Comparison of ENCODE assay signal across 21 cellular contexts in the genomic region with DNA sequence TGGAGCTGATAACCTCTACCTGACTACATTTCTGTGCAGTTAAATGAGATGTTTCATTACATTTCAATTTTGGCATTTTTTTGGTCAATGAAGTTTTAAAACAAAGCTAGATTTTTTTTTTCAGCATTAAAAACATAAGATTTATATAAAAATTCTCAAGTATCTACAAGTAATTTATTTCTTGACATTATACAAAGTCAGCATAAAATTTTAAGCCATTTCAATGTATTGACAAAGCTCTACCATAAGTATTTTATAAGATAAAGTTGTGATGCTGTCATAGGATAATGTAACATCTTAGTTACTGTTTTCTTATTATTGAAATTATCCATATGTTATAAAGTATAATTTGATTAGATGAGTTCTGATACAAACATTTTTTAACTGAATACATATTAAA.
A peak's percentile ranks its signal among the peaks of the same experiment; 100 is the strongest.
DNase-seq lines count a peak whose midpoint lies in the region; ATAC-seq, FAIRE-seq and TF ChIP-seq lines count a peak whose summit lies in the region.
"Had no signal": no experiment of that assay in that cellular context is flagged by ENCODE, and none has a peak within 500 bp of the region (broad histone marks: within the 10 kb centered on the region; RNA-seq: fewer than 3 reads in every experiment).

No MANE protein-coding gene starts in this region.

- H4K91ac ChIP-seq in IMR-90 (ENCODE audit: insufficient read depth, low read depth, low read length), result no peak overlapping the region

- TF ChIP-seq CTCF in A549 (IDR thresholded peaks at IDR 0.05) (no peak), IMR-90 (conservative IDR thresholded peaks at IDR 0.05; ENCODE audit: low read depth, low read length) (no peak), kidney (IDR thresholded peaks at IDR 0.05; ENCODE audit: borderline replicate concordance, extremely low read depth, insufficient read depth) (no peak), WERI-Rb-1 (IDR thresholded peaks at IDR 0.05; ENCODE audit: low read depth, low read length) (no peak)

- intact Hi-C loops in IMR-90 (cut with micrococcal nuclease), result no loop called here
- intact Hi-C loops in kidney (cut with DNase I), result no loop called here

- no peak overlapping the region for H2AK5ac ChIP-seq in IMR-90 (ENCODE audit: low read depth, low read length)

- no peak overlapping the region for H3K4me3 ChIP-seq in A549
- no peak overlapping the region for H3K4me3 ChIP-seq in IMR-90 (ENCODE audit: insufficient read depth, low read depth, low read length)
- no peak overlapping the region for H3K4me3 ChIP-seq in kidney (ENCODE audit: low read length in 2 of 2)
- no peak overlapping the region for H3K4me3 ChIP-seq in WERI-Rb-1 (ENCODE audit: low read depth, low read length)
- H3K4me3 ChIP-seq: BLaER1 treated with 17β-estradiol and CSF1 and Interleukin-3, amounts not matched to agents 10 nM and 100 nM; GM12878; GM23338; HAP-1 had no signal

- no peaks in the 10 kb centered on the region for H3K79me1 ChIP-seq in IMR-90 (ENCODE audit: low read depth in 1 of 2, low read length in 2 of 2)

- no peak for TF ChIP-seq EP300 in A549 (IDR thresholded peaks at IDR 0.05)

- no peak overlapping the region for H3K14ac ChIP-seq in IMR-90 (replicated peaks; ENCODE audit: low read depth, low read length)

- H2AK9ac ChIP-seq in IMR-90 (replicated peaks; ENCODE audit: low read depth, low read length, poor library complexity), result no peak overlapping the region

- TF ChIP-seq RAD21 in A549 (conservative IDR thresholded peaks at IDR 0.05 in 1 of 2, IDR thresholded peaks at IDR 0.05 in 1 of 2) (no peak), IMR-90 (IDR thresholded peaks at IDR 0.05; ENCODE audit: low read length) (no peak)

- H2BK20ac ChIP-seq in IMR-90 (ENCODE audit: low read depth, low read length), result no peak overlapping the region

- H3K9ac ChIP-seq in IMR-90 (ENCODE audit: low read depth, low read length) (no peak overlapping the region), kidney (ENCODE audit: low read length in 2 of 2) (no peak overlapping the region)
- H3K9ac ChIP-seq: BLaER1 treated with 17β-estradiol and CSF1 and Interleukin-3, amounts not matched to agents 10 nM and 100 nM had no signal

- ATAC-seq in A549, result no peak
- no peak for ATAC-seq in IMR-90 (ENCODE audit: low read depth)
- ATAC-seq: GM12878, GM23338 had no signal

- H3K9me1 ChIP-seq in IMR-90 (ENCODE audit: insufficient read depth, low read length), result peaks cover 3% of the 10 kb centered on the region; the same call in 1 of the 2 replicates

- no peak overlapping the region for H2AFZ ChIP-seq in IMR-90 (replicated peaks; ENCODE audit: low read length, poor library complexity)
- H2AFZ ChIP-seq: GM23338 had no signal

- TF ChIP-seq POLR2A in A549 (IDR thresholded peaks at IDR 0.05; ENCODE audit: low read length) (no peak), IMR-90 (IDR thresholded peaks at IDR 0.05; ENCODE audit: low read depth, low read length) (no peak)

- in situ Hi-C loops in IMR-90 (cut with MboI; ENCODE audit: low sequenced_read_pairs), result no loop called here

- no peak overlapping the region for H4K5ac ChIP-seq in IMR-90 (ENCODE audit: low read depth, low read length)

- POLR2A ChIA-PET in A549 (lab: Yijun Ruan, JAX), result no interaction called here
- POLR2A ChIA-PET in IMR-90 (lab: Charles Lee; ENCODE audit: unreplicated experiment), result no interaction called here

- no peak overlapping the region for H3K56ac ChIP-seq in IMR-90 (ENCODE audit: extremely low read depth, insufficient read depth, low read length)

- no peak overlapping the region for H3K18ac ChIP-seq in IMR-90 (ENCODE audit: low read depth, low read length)

- no peak overlapping the region for H4K8ac ChIP-seq in IMR-90 (ENCODE audit: low read depth in 2 of 2, low read length in 2 of 2)

- H2BK120ac ChIP-seq in IMR-90 (ENCODE audit: low read depth, low read length), result no peak overlapping the region

- H3K4me2 ChIP-seq in A549, result no peak overlapping the region
- no peak overlapping the region for H3K4me2 ChIP-seq in IMR-90 (ENCODE audit: low read depth, low read length)
- H3K4me2 ChIP-seq: BLaER1 treated with 17β-estradiol and CSF1 and Interleukin-3, amounts not matched to agents 10 nM and 100 nM; GM23338 had no signal

- H3K27me3 ChIP-seq in IMR-90 (ENCODE audit: control insufficient read depth, insufficient read depth, low read length) (no peaks in the 10 kb centered on the region), WERI-Rb-1 (ENCODE audit: insufficient read depth, low read depth, severe bottlenecking) (no peaks in the 10 kb centered on the region)
- H3K27me3 ChIP-seq: BE2C; BLaER1 treated with 17β-estradiol and CSF1 and Interleukin-3, amounts not matched to agents 10 nM and 100 nM had no signal

- H3K9me3 ChIP-seq in A549, result no peaks in the 10 kb centered on the region
- no peaks in the 10 kb centered on the region for H3K9me3 ChIP-seq in IMR-90 (ENCODE audit: control insufficient read depth, insufficient read depth, low read length)
- no peaks in the 10 kb centered on the region for H3K9me3 ChIP-seq in kidney (ENCODE audit: control insufficient read depth in 1 of 2, low read length in 2 of 2)
- no peaks in the 10 kb centered on the region for H3K9me3 ChIP-seq in WERI-Rb-1 (ENCODE audit: severe bottlenecking)
- H3K9me3 ChIP-seq: BE2C; BLaER1 treated with 17β-estradiol and CSF1 and Interleukin-3, amounts not matched to agents 10 nM and 100 nM; HAP-1 had no signal

- no peaks in the 10 kb centered on the region for H4K20me1 ChIP-seq in IMR-90 (ENCODE audit: insufficient read depth, low read length)
- H4K20me1 ChIP-seq: BLaER1 treated with 17β-estradiol and CSF1 and Interleukin-3, amounts not matched to agents 10 nM and 100 nM had no signal

- DNase-seq in A549 (ENCODE audit: low read depth in 1 of 2, low spot score in 1 of 2) (no peak), IMR-90 (no peak), kidney (no peak), NCI-H2196 treated with DMSO at 0.1 percent for 48 hours (lab: John Stamatoyannopoulos, UW; ENCODE audit: unreplicated experiment) (no peak), WERI-Rb-1 (no peak)
- no peak for DNase-seq in stimulated activated CD4-positive, alpha-beta T cell treated with anti-CD3 and anti-CD28 coated beads, Interleukin-1b, Interleukin-23, amount 100 ng/mL, for 48 hours
- DNase-seq: ACHN; AML-193; BE2C; CD4-positive, alpha-beta T cell; CD8-positive, alpha-beta memory T cell; DMS 273 treated with DMSO at 0.1 percent for 48 hours; DMS79; EL; GDM1; HFFc6 had no signal

- BruUV-seq in IMR-90 (replicated peaks; lab: Mats Ljungman, UMichigan), result no TSS peak

- CTCF ChIA-PET in A549 (lab: Yijun Ruan, JAX) (no interaction called here), IMR-90 (lab: Yijun Ruan, JAX) (no interaction called here)

- H2BK5ac ChIP-seq in IMR-90 (ENCODE audit: low read depth, low read length, poor library complexity, severe bottlenecking), result no peak overlapping the region

- no peak overlapping the region for H3K4ac ChIP-seq in IMR-90 (ENCODE audit: low read depth, low read length)

- no peak overlapping the region for H3K23ac ChIP-seq in IMR-90 (ENCODE audit: low read depth, low read length)

- no peak overlapping the region for H3K27ac ChIP-seq in A549
- H3K27ac ChIP-seq in IMR-90 (ENCODE audit: insufficient read depth, low read length), result no peak overlapping the region
- H3K27ac ChIP-seq in kidney (ENCODE audit: low read depth in 2 of 2, low read length in 2 of 2), result no peak overlapping the region
- no peak overlapping the region for H3K27ac ChIP-seq in WERI-Rb-1
- H3K27ac ChIP-seq: BLaER1 treated with 17β-estradiol and CSF1 and Interleukin-3, amounts not matched to agents 10 nM and 100 nM had no signal

- no peaks in the 10 kb centered on the region for H3K36me3 ChIP-seq in IMR-90 (ENCODE audit: control insufficient read depth, insufficient read depth, low read length)
- H3K36me3 ChIP-seq in kidney (ENCODE audit: control insufficient read depth in 1 of 2, insufficient read depth in 2 of 2, low read length in 2 of 2), result no peaks in the 10 kb centered on the region
- H3K36me3 ChIP-seq in WERI-Rb-1, result no peaks in the 10 kb centered on the region
- H3K36me3 ChIP-seq: BE2C, HAP-1 had no signal

- dilution Hi-C loops in IMR-90 (cut with HindIII; ENCODE audit: low sequenced_read_pairs, unreplicated experiment), result no loop called here

- H3K4me1 ChIP-seq in A549 (no peaks in the 10 kb centered on the region), IMR-90 (ENCODE audit: control insufficient read depth, insufficient read depth, low read length) (peaks cover 4% of the 10 kb centered on the region), kidney (ENCODE audit: control insufficient read depth in 1 of 2, insufficient read depth in 1 of 2, low read depth in 1 of 2, low read length in 2 of 2) (no peaks in the 10 kb centered on the region)
- H3K4me1 ChIP-seq: BE2C; BLaER1 treated with 17β-estradiol and CSF1 and Interleukin-3, amounts not matched to agents 10 nM and 100 nM; HAP-1 had no signal

- FAIRE-seq in A549 (lab: Jason Lieb, UNC) (no peak), kidney (lab: Jason Lieb, UNC) (peak; percentile 56)
- FAIRE-seq: D721Med, GM12878 had no signal

- no peak overlapping the region for H2BK15ac ChIP-seq in IMR-90 (ENCODE audit: low read depth, low read length)

TF ChIP-seq in A549, 52 proteins besides CTCF, POLR2A, EP300 and RAD21:
- TF ChIP-seq RNF2 (IDR thresholded peaks at IDR 0.05; ENCODE audit: borderline replicate concordance, low read depth), result no peak
- peak; percentile 55 for TF ChIP-seq MAFK (IDR thresholded peaks at IDR 0.05; ENCODE audit: partially characterized antibody)
TF ChIP-seq in A549: peak in this region for 1.

TF ChIP-seq in IMR-90, 13 proteins besides CTCF, POLR2A, EP300 and RAD21:
- TF ChIP-seq RCOR1 (IDR thresholded peaks at IDR 0.05; ENCODE audit: insufficient replicate concordance, low read length), result no peak
- TF ChIP-seq MAFK (IDR thresholded peaks at IDR 0.05; ENCODE audit: low read depth, low read length), result peak; percentile 73
